Comparison of ENCODE assay signal across 6 cellular contexts in genomic region chr11:67392182-67392715, GRCh38. TPM values are rescaled to one million over a fixed set of nuclear protein-coding genes. Genes with fewer than 3 reads are reported as not detected.
DNase-seq lines count a peak whose midpoint lies in the region; ATAC-seq and TF ChIP-seq lines count a peak whose summit lies in the region.

No MANE protein-coding gene starts in this region.

- 8% methylated on average over 31 of the region's 31 CpGs for WGBS in right cardiac atrium
- WGBS in urinary bladder: 10% methylated on average over 31 of the region's 31 CpGs

- peaks cover 6% of the 10 kb centered on the region for H3K36me3 ChIP-seq in CD4-positive, CD25-positive, alpha-beta regulatory T cell (ENCODE audit: control insufficient read depth, insufficient read depth, low read length)
- no peaks in the 10 kb centered on the region for H3K36me3 ChIP-seq in urinary bladder (ENCODE audit: insufficient read depth)

- no peak for ATAC-seq in CD4-positive, CD25-positive, alpha-beta regulatory T cell (ENCODE audit: low read depth in 2 of 2)
- ATAC-seq in right cardiac atrium: peak; percentile 1
- ATAC-seq in HG02610 (IDR thresholded peaks at IDR 0.05; ENCODE audit: unreplicated experiment): no peak

- H3K27ac ChIP-seq in CD4-positive, CD25-positive, alpha-beta regulatory T cell (ENCODE audit: insufficient read depth, low read length, poor library complexity, severe bottlenecking): peak overlapping the region; percentile 72
- H3K27ac ChIP-seq in right cardiac atrium (ENCODE audit: low read length): peak overlapping the region; percentile 32
- no peak overlapping the region for H3K27ac ChIP-seq in urinary bladder (ENCODE audit: low read depth)

- no peaks in the 10 kb centered on the region for H3K9me3 ChIP-seq in CD4-positive, CD25-positive, alpha-beta regulatory T cell (ENCODE audit: control insufficient read depth in 2 of 2, low read length in 2 of 2)
- no peaks in the 10 kb centered on the region for H3K9me3 ChIP-seq in right cardiac atrium (ENCODE audit: control insufficient read depth, low read length)

- H3K27me3 Mint-ChIP-seq in CD4-positive, CD25-positive, alpha-beta regulatory T cell: no peaks in the 10 kb centered on the region

- no peak for TF ChIP-seq CTCF in LNCaP clone FGC (IDR thresholded peaks at IDR 0.05; ENCODE audit: control insufficient read depth, extremely low read depth, insufficient read depth)

- peak overlapping the region; percentile 61 for H3K4me3 ChIP-seq in CD4-positive, CD25-positive, alpha-beta regulatory T cell (ENCODE audit: low read depth, low read length)
- peak overlapping the region; percentile 96 for H3K4me3 ChIP-seq in LNCaP clone FGC (ENCODE audit: low read depth, low read length)
- peak overlapping the region; percentile 73 for H3K4me3 ChIP-seq in right cardiac atrium (ENCODE audit: low read length)
- H3K4me3 ChIP-seq in urinary bladder (ENCODE audit: low read depth, low read length): peak overlapping the region; percentile 68

- H3K4me3 Mint-ChIP-seq in CD4-positive, CD25-positive, alpha-beta regulatory T cell: peak overlapping the region; percentile 68 to 92 (median 89)

- peaks cover 31% of the 10 kb centered on the region for H3K4me1 ChIP-seq in CD4-positive, CD25-positive, alpha-beta regulatory T cell (ENCODE audit: control insufficient read depth, insufficient read depth, low read length, poor library complexity, severe bottlenecking)
- peaks cover 2% of the 10 kb centered on the region for H3K4me1 ChIP-seq in right cardiac atrium (ENCODE audit: control insufficient read depth, insufficient read depth, low read length)
- peaks cover 2% of the 10 kb centered on the region for H3K4me1 ChIP-seq in urinary bladder (ENCODE audit: insufficient read depth)

- no peak for DNase-seq in CD4-positive, CD25-positive, alpha-beta regulatory T cell
- DNase-seq in LNCaP clone FGC (ENCODE audit: low read depth): no peak
- DNase-seq in right cardiac atrium: no peak
- DNase-seq in HuH-7.5 (ENCODE audit: low spot score): no peak

- peaks cover 3% of the 10 kb centered on the region for H3K36me3 Mint-ChIP-seq in CD4-positive, CD25-positive, alpha-beta regulatory T cell

- H3K27me3 ChIP-seq in CD4-positive, CD25-positive, alpha-beta regulatory T cell (ENCODE audit: control insufficient read depth, insufficient read depth, low read length): no peaks in the 10 kb centered on the region
- H3K27me3 ChIP-seq in right cardiac atrium (ENCODE audit: control insufficient read depth, insufficient read depth): no peaks in the 10 kb centered on the region

- intact Hi-C loops in right cardiac atrium (cut with DNase I): loop anchor here in 3 of 4 donors (5.0 to 10.0 kb wide), 3 partner anchors 40 to 115 kb away; partner anchors contain the start of genes CDK2AP2 (in 2 of the 3), PITPNM1 (in 2 of the 3) and POLD4 (in 1 of the 3)

- no peaks in the 10 kb centered on the region for H3K9me3 Mint-ChIP-seq in CD4-positive, CD25-positive, alpha-beta regulatory T cell

- peak overlapping the region in 2 of 3 donors; percentile 73 to 82 for H3K27ac Mint-ChIP-seq in CD4-positive, CD25-positive, alpha-beta regulatory T cell

- H3K4me1 Mint-ChIP-seq in CD4-positive, CD25-positive, alpha-beta regulatory T cell: peaks cover 0 to 56% (median 19%) of the 10 kb centered on the region in 4 donors

RNA-seq across cellular contexts. Expression of gene RAD9A, which starts 0.5 kb away (rescaled TPM):
- 27.5 TPM for total RNA-seq in CD4-positive, CD25-positive, alpha-beta regulatory T cell
- polyA plus RNA-seq in CD4-positive, CD25-positive, alpha-beta regulatory T cell: 1 to 10 TPM; 3.5 to 6.7 (median 6.4) TPM
- total RNA-seq in right cardiac atrium: 10 to 100 TPM in 1 of 4 donors, 1 to 10 TPM in 3; 7.9 to 11.7 (median 9.4) TPM
- polyA plus RNA-seq in right cardiac atrium: 7.3 TPM
- total RNA-seq in urinary bladder: 7.5 TPM
- polyA plus RNA-seq in urinary bladder: 16.9 TPM

RNA-seq across cellular contexts. Expression of gene PPP1CA, which starts 9.4 kb away (rescaled TPM):
- 160 TPM for total RNA-seq in CD4-positive, CD25-positive, alpha-beta regulatory T cell
- 100 to 1,000 TPM; 547 to 762 (median 622) TPM for polyA plus RNA-seq in CD4-positive, CD25-positive, alpha-beta regulatory T cell
- total RNA-seq in right cardiac atrium (10 to 100 TPM; 73.1 to 93.4 (median 79.1) TPM), urinary bladder (70.6 TPM)
- polyA plus RNA-seq in right cardiac atrium (79.4 TPM), urinary bladder (85.9 TPM)

RNA-seq across cellular contexts. Expression of gene TBC1D10C, which starts 11.6 kb away (rescaled TPM):
- 312 TPM for total RNA-seq in CD4-positive, CD25-positive, alpha-beta regulatory T cell
- polyA plus RNA-seq in CD4-positive, CD25-positive, alpha-beta regulatory T cell: 100 to 1,000 TPM; 328 to 504 (median 378) TPM
- total RNA-seq in right cardiac atrium: 1 to 10 TPM in 3 of 4 donors, under 1 TPM in 1; 0.67 to 2.7 (median 1.8) TPM
- polyA plus RNA-seq in right cardiac atrium: 0.86 TPM
- total RNA-seq in urinary bladder: 0.42 TPM
- polyA plus RNA-seq in urinary bladder: 2.6 TPM

RNA-seq across cellular contexts. Expression of gene CLCF1, which starts 18.9 kb away (rescaled TPM):
- 3.0 TPM for total RNA-seq in CD4-positive, CD25-positive, alpha-beta regulatory T cell
- 1 to 10 TPM in 1 of 4 donors, under 1 TPM in 3; 0.10 to 1.3 (median 0.40) TPM for polyA plus RNA-seq in CD4-positive, CD25-positive, alpha-beta regulatory T cell
- total RNA-seq in right cardiac atrium: 1 to 10 TPM; 2.9 to 6.1 (median 3.0) TPM
- 3.7 TPM for polyA plus RNA-seq in right cardiac atrium
- total RNA-seq in urinary bladder: 2.7 TPM
- polyA plus RNA-seq in urinary bladder: 9.2 TPM

RNA-seq across cellular contexts. Expression of gene CARNS1, which starts 23.2 kb away (rescaled TPM):
- total RNA-seq in CD4-positive, CD25-positive, alpha-beta regulatory T cell: 7.8 TPM
- 1 to 10 TPM in 2 of 4 donors, under 1 TPM in 2; 0.63 to 2.3 (median 1.1) TPM for polyA plus RNA-seq in CD4-positive, CD25-positive, alpha-beta regulatory T cell
- total RNA-seq in right cardiac atrium (10 to 100 TPM in 2 of 4 donors, 1 to 10 TPM in 2; 5.1 to 23.6 (median 9.3) TPM), urinary bladder (0.63 TPM)
- polyA plus RNA-seq in right cardiac atrium (5.2 TPM), urinary bladder (0.76 TPM)

Comparison
In these comparisons a context has a peak if more than half of its experiments do, and no peak if none do; other contexts are left out.
1. ATAC-seq: peak in right cardiac atrium (2 of 2); none in CD4-positive, CD25-positive, alpha-beta regulatory T cell (0 of 2) and HG02610 (single experiment).
2. RNA of gene TBC1D10C, which starts 11.6 kb away (total RNA-seq): 312 TPM in CD4-positive, CD25-positive, alpha-beta regulatory T cell (single experiment); 0.67 to 2.7 TPM in right cardiac atrium and 0.42 TPM in urinary bladder (single experiment); every median in the first group is over 10 times any median in the second.
3. Peak in every context shown above with its lines, with median percentiles within 50 percentile points of each other: H3K4me3 ChIP-seq.